Comparison of ENCODE assay signal across 8 cellular contexts in the genomic region with DNA sequence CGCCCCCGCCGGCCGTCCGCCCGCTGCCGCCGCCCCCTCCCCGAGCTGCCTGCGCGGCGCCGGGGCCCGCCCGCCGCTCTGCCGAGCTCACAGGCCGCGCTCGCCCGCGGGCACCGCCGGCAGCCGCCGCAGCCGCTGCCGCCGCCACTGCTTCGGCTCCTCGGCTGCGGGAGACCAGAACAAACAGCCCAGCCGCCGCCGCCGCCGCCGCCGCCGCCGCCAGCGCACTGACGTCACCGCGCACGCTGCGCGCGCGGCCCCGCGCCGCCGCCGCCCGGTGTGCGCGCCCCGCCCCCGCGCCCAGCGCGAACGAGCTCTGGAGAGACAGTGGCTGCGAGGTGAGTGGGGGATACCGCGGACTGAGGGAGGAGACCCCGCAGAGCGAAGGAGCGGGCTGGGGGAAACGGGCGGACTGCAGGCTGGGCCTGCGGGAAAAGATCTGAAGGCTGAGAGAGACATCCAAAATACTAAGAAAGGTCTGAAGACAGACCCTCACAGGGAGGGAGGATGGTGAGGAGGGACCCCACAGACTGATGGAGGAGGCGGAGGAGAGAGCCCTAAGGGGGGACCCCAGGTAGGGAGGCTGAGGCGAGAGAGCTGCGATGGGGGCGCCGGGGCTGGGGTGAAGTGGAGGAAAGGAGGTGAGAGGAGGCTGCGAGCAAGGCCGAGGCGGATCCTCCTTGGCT. TPM values are rescaled to one million over a fixed set of nuclear protein-coding genes. Genes with fewer than 3 reads are reported as not detected.
DNase-seq lines count a peak whose midpoint lies in the region; TF ChIP-seq lines count a peak whose summit lies in the region.

Gene BRD4, minus strand, starts transcription at position 229 of the 686 bp plus-strand sequence. CDS start 59,440 bp downstream, outside the sequence.

- TF ChIP-seq CTCF in VCaP (conservative IDR thresholded peaks at IDR 0.05) = no peak
- no peak for TF ChIP-seq CTCF in smooth muscle cell (IDR thresholded peaks at IDR 0.05; ENCODE audit: borderline replicate concordance, insufficient read depth, poor library complexity, severe bottlenecking)

- H3K4me3 ChIP-seq in smooth muscle cell = peak within 1 kb of the TSS; percentile 80

- H3K27ac ChIP-seq in VCaP = peak within 1 kb of the TSS; percentile 99
- H3K27ac ChIP-seq in smooth muscle cell (ENCODE audit: low read depth) = peak within 1 kb of the TSS; percentile 98

- peak within 1 kb of the TSS; percentile 99 for H3K9ac ChIP-seq in smooth muscle cell (ENCODE audit: low read depth)

- peak within 1 kb of the TSS; percentile 75 for H2AFZ ChIP-seq in smooth muscle cell (ENCODE audit: low read depth)

- H3K4me2 ChIP-seq in smooth muscle cell = peak within 1 kb of the TSS; percentile 96

- DNase-seq in ELR (ENCODE audit: low read depth) (peak; percentile 76), GOT3 (lab: John Stamatoyannopoulos, UW) (peak; percentile 28), NCI-H1048 (lab: John Stamatoyannopoulos, UW) (peak; percentile 38), T47D (ENCODE audit: low read depth in 1 of 2, low spot score in 1 of 2) (peak; percentile 64 to 81), iPS-NIHi7 (ENCODE audit: extremely low spot score) (peak; percentile 96), smooth muscle cell (lab: John Stamatoyannopoulos, UW; ENCODE audit: unreplicated experiment) (peak; percentile 41), NCI-H526 treated with DMSO at 0.1 percent for 48 hours (lab: John Stamatoyannopoulos, UW) (no peak)

- peaks cover 22% of the 10 kb centered on the region for H3K4me1 ChIP-seq in smooth muscle cell (ENCODE audit: low read depth)

- H4K20me1 ChIP-seq in smooth muscle cell (ENCODE audit: low read depth) = peaks cover 49% of the 10 kb centered on the region

- no peaks in the 10 kb centered on the region for H3K36me3 ChIP-seq in smooth muscle cell (ENCODE audit: low read depth)

- no peaks in the 10 kb centered on the region for H3K27me3 ChIP-seq in smooth muscle cell (ENCODE audit: low read depth)

- H3K79me2 ChIP-seq in smooth muscle cell (ENCODE audit: low read depth) = peaks cover 79% of the 10 kb centered on the region

- H3F3A ChIP-seq in smooth muscle cell (ENCODE audit: low read depth) = peaks cover 3% of the 10 kb centered on the region

- 6% methylated on average over 45 of the region's 81 CpGs for WGBS in smooth muscle cell (ENCODE audit: low lambda C conversion rate)

- in situ Hi-C loops in T47D (cut with HindIII; ENCODE audit: low pct_unique_long_range_greater_than_20kb, low sequenced_read_pairs) = no loop called here

- H3K9me3 ChIP-seq in smooth muscle cell (replicated peaks; ENCODE audit: low read depth) = no peaks in the 10 kb centered on the region

RNA-seq across cellular contexts. Expression of gene BRD4, which starts in this region (rescaled TPM):
- total RNA-seq in smooth muscle cell = 16.1 and 24.1 TPM in 2 replicates
- polyA plus RNA-seq in smooth muscle cell = 102 and 105 TPM in 2 replicates
